Comparison of ENCODE assay signal across 14 cellular contexts in genomic region chr7:84060760-84061261, GRCh38.
DNase-seq lines count a peak whose midpoint lies in the region; ATAC-seq and TF ChIP-seq lines count a peak whose summit lies in the region.
"Had no signal": no experiment of that assay in that cellular context is flagged by ENCODE, and none has a peak within 500 bp of the region (broad histone marks: within the 10 kb centered on the region; RNA-seq: fewer than 3 reads in every experiment).

No MANE protein-coding gene starts in this region.

- no peak overlapping the region for H3K4me3 ChIP-seq in choroid plexus epithelial cell (ENCODE audit: low read depth, low read length)
- H3K4me3 ChIP-seq in mucosa of descending colon, result no peak overlapping the region
- no peak overlapping the region for H3K4me3 ChIP-seq in mesendoderm (ENCODE audit: low read length)
- H3K4me3 ChIP-seq in endodermal cell (ENCODE audit: low read length), result no peak overlapping the region
- H3K4me3 ChIP-seq: SJCRH30 had no signal

- H4K8ac ChIP-seq in mesendoderm (ENCODE audit: low read depth, low read length), result no peak overlapping the region

- H3K4me3 Mint-ChIP-seq in T-cell (no peak overlapping the region), endodermal cell (no peak overlapping the region)
- H3K4me3 Mint-ChIP-seq: CD4-positive, alpha-beta memory T cell; neural crest cell had no signal

- no peak overlapping the region for H2BK120ac ChIP-seq in mesendoderm (ENCODE audit: low read depth, low read length)

- no peak overlapping the region for H2BK5ac ChIP-seq in mesendoderm (ENCODE audit: low read length)

- intact Hi-C loops in mucosa of descending colon (cut with DNase I, micrococcal nuclease), result no loop called here

- H3K27ac ChIP-seq in mesendoderm (ENCODE audit: low read depth, low read length) (no peak overlapping the region), endodermal cell (ENCODE audit: low read depth, low read length) (no peak overlapping the region)
- H3K27ac ChIP-seq: HL-60, SJCRH30 had no signal

- peak; percentile 56 for DNase-seq in H4 (ENCODE audit: low spot score)
- peak; percentile 75 for DNase-seq in NCI-H69 (lab: John Stamatoyannopoulos, UW)
- peak; percentile 51 for DNase-seq in choroid plexus epithelial cell (ENCODE audit: low read depth)
- no peak for DNase-seq in mucosa of descending colon
- no peak for DNase-seq in T-cell
- no peak for DNase-seq in mesendoderm
- no peak for DNase-seq in endodermal cell
- DNase-seq in SHP77 treated with DMSO at 0.1 percent for 48 hours (lab: John Stamatoyannopoulos, UW), result no peak
- DNase-seq: CD4-positive, alpha-beta memory T cell; left ventricle myocardium superior; NCI-H345; SJCRH30 had no signal

- no peak overlapping the region for H3K56ac ChIP-seq in mesendoderm (ENCODE audit: low read length)

- no peaks in the 10 kb centered on the region for H3K9me3 Mint-ChIP-seq in T-cell
- peaks cover 13% of the 10 kb centered on the region for H3K9me3 Mint-ChIP-seq in endodermal cell
- H3K9me3 Mint-ChIP-seq: neural crest cell had no signal

- H3K27me3 Mint-ChIP-seq in T-cell, result no peaks in the 10 kb centered on the region
- H3K27me3 Mint-ChIP-seq in endodermal cell (ENCODE audit: insufficient read depth), result no peaks in the 10 kb centered on the region
- H3K27me3 Mint-ChIP-seq: CD4-positive, alpha-beta memory T cell had no signal

- no CpG with 5 or more reads among the region's 4 CpGs for WGBS in mesendoderm (ENCODE audit: extremely low coverage, insufficient coverage, low lambda C conversion rate)
- 93% methylated on average over 4 of the region's 4 CpGs; no CpG with 5 or more reads in 1 of the 2 experiments for WGBS in endodermal cell (ENCODE audit: insufficient coverage in 1 of 2, insufficient read length in 1 of 2), 2 experiments

- peaks cover 5% of the 10 kb centered on the region for H3K4me1 ChIP-seq in mucosa of descending colon (ENCODE audit: low read depth)
- no peaks in the 10 kb centered on the region for H3K4me1 ChIP-seq in mesendoderm (ENCODE audit: control insufficient read depth, low read depth, low read length)
- H3K4me1 ChIP-seq in endodermal cell (ENCODE audit: control insufficient read depth, insufficient read depth, low read length), result no peaks in the 10 kb centered on the region
- H3K4me1 ChIP-seq: SJCRH30 had no signal

- H3K9ac ChIP-seq in mesendoderm (ENCODE audit: low read length), result no peak overlapping the region
- H3K9ac ChIP-seq in endodermal cell (ENCODE audit: extremely low read depth, low read length, poor library complexity, severe bottlenecking), result no peak overlapping the region

- no peak for TF ChIP-seq CTCF in choroid plexus epithelial cell (conservative IDR thresholded peaks at IDR 0.05; ENCODE audit: low read depth, low read length)
- TF ChIP-seq CTCF in mucosa of descending colon (IDR thresholded peaks at IDR 0.05), result no peak
- TF ChIP-seq CTCF in endodermal cell (conservative IDR thresholded peaks at IDR 0.05), result no peak

- no peak overlapping the region for H4K5ac ChIP-seq in mesendoderm (ENCODE audit: low read length)

- no peak overlapping the region for H3K4ac ChIP-seq in mesendoderm (ENCODE audit: low read depth, low read length)

- POLR2A ChIA-PET in T-cell (lab: Charles Lee), result no interaction called here

- no peaks in the 10 kb centered on the region for H3K36me3 ChIP-seq in mucosa of descending colon (ENCODE audit: low read depth)
- no peaks in the 10 kb centered on the region for H3K36me3 ChIP-seq in mesendoderm (ENCODE audit: control insufficient read depth, insufficient read depth, low read length)
- peaks cover 33% of the 10 kb centered on the region for H3K36me3 ChIP-seq in endodermal cell (ENCODE audit: control insufficient read depth, insufficient read depth, low read length)

- H3K4me1 Mint-ChIP-seq in T-cell (peaks cover 2 to 16% (median 8%) of the 10 kb centered on the region in 3 donors), endodermal cell (peaks cover 3% of the 10 kb centered on the region)
- H3K4me1 Mint-ChIP-seq: CD4-positive, alpha-beta memory T cell had no signal

- no peaks in the 10 kb centered on the region for H3K79me2 ChIP-seq in mesendoderm (ENCODE audit: control insufficient read depth, insufficient read depth, low read length)

- H3K23ac ChIP-seq in mesendoderm (ENCODE audit: low read length), result no peak overlapping the region

- H3K9me3 ChIP-seq in mucosa of descending colon (no peaks in the 10 kb centered on the region), endodermal cell (ENCODE audit: control insufficient read depth, low read length) (peaks cover 7% of the 10 kb centered on the region)
- H3K9me3 ChIP-seq: SJCRH30 had no signal

- H3K27ac Mint-ChIP-seq in T-cell (no peak overlapping the region), endodermal cell (no peak overlapping the region)
- H3K27ac Mint-ChIP-seq: CD4-positive, alpha-beta memory T cell had no signal

- CTCF ChIA-PET in T-cell (lab: Charles Lee), result no interaction called here

- H3K18ac ChIP-seq in mesendoderm (ENCODE audit: low read length), result no peak overlapping the region

- no peak overlapping the region for H2AK5ac ChIP-seq in mesendoderm (ENCODE audit: low read length)

- H2BK15ac ChIP-seq in mesendoderm (replicated peaks; ENCODE audit: low read depth), result no peak overlapping the region

- H3K79me1 ChIP-seq in mesendoderm (ENCODE audit: low read length), result no peaks in the 10 kb centered on the region

- H3K4me2 ChIP-seq in mesendoderm (ENCODE audit: low read length), result no peak overlapping the region

- H3K36me3 Mint-ChIP-seq in T-cell, result no peaks in the 10 kb centered on the region
- H3K36me3 Mint-ChIP-seq in endodermal cell (ENCODE audit: low read depth), result peaks cover 25% of the 10 kb centered on the region
- H3K36me3 Mint-ChIP-seq: CD4-positive, alpha-beta memory T cell had no signal

- H3K27me3 ChIP-seq in mesendoderm (ENCODE audit: insufficient read depth, low read length, poor library complexity) (no peaks in the 10 kb centered on the region), endodermal cell (ENCODE audit: control insufficient read depth, insufficient read depth, low read length, poor library complexity, severe bottlenecking) (no peaks in the 10 kb centered on the region)
- H3K27me3 ChIP-seq: SJCRH30 had no signal

- peak; percentile 51 for ATAC-seq in mucosa of descending colon
- ATAC-seq in T-cell (replicated peaks in 1 of 4), result no peak
- ATAC-seq: left ventricle myocardium superior had no signal

Comparison
In these comparisons a context has a peak if more than half of its experiments do, and no peak if none do; other contexts are left out.
1. DNase-seq: peak in H4 (single experiment), NCI-H69 (single experiment) and choroid plexus epithelial cell (single experiment); none in mucosa of descending colon (0 of 3), T-cell (0 of 34), mesendoderm (single experiment), endodermal cell (single experiment) and SHP77 treated with DMSO at 0.1 percent for 48 hours (single experiment).